ENCODE assay signal across 10 cellular contexts in the genomic region with DNA sequence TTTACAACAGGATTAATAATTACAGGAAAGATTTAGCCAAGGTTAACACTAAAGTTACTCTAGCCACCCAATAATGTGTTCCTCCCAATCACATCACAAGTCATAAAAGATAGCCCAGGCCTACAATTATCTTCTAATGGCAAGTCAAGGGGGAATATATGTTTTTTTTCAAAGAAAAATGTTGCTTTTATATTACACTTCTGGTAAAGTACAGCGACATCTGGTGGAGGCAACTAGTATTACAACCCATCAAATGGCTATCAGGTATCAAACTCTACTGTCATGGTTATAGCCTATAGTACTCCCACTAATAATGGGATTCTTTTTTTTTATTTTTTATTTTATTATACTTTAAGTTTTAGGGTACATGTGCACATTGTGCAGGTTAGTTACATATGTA.
A peak's percentile ranks its signal among the peaks of the same experiment; 100 is the strongest.
DNase-seq lines count a peak whose midpoint lies in the region; ATAC-seq and TF ChIP-seq lines count a peak whose summit lies in the region.
"Had no signal": no experiment of that assay in that cellular context is flagged by ENCODE, and none has a peak within 500 bp of the region (broad histone marks: within the 10 kb centered on the region; RNA-seq: fewer than 3 reads in every experiment).

No MANE protein-coding gene starts in this region.

- TF ChIP-seq POLR2A in adrenal gland (IDR thresholded peaks at IDR 0.05), result no peak

- ATAC-seq in esophagus mucosa, result no peak
- no peak for ATAC-seq in GM18519 (IDR thresholded peaks at IDR 0.05; ENCODE audit: low FRiP score, unreplicated experiment)

- intact Hi-C loops in adrenal gland (cut with DNase I), result no loop called here

- H3K27me3 ChIP-seq in BJ (ENCODE audit: control insufficient read depth, insufficient read depth, low read length), result no peaks in the 10 kb centered on the region
- no peaks in the 10 kb centered on the region for H3K27me3 ChIP-seq in adrenal gland

- H3K9me3 ChIP-seq in adrenal gland (replicated peaks in 1 of 3), result peaks cover 0 to 10% (median 0%) of the 10 kb centered on the region in 3 donors

- TF ChIP-seq CTCF in BJ (IDR thresholded peaks at IDR 0.05; ENCODE audit: insufficient read depth, low read depth, low read length), result peak; percentile 51
- peak; percentile 42 for TF ChIP-seq CTCF in HFF-Myc (IDR thresholded peaks at IDR 0.05; ENCODE audit: low read depth, low read length, missing control alignments)
- TF ChIP-seq CTCF in adrenal gland (IDR thresholded peaks at IDR 0.05), result peak in 5 of 6 experiments; percentile 12 to 45 (median 36)

- no peaks in the 10 kb centered on the region for H3K4me1 ChIP-seq in adrenal gland (replicated peaks in 1 of 2)

- no peak overlapping the region for H3K27ac ChIP-seq in adrenal gland

- H3K36me3 ChIP-seq in BJ (ENCODE audit: control insufficient read depth, insufficient read depth, low read length) (no peaks in the 10 kb centered on the region), adrenal gland (replicated peaks in 1 of 2) (no peaks in the 10 kb centered on the region)

- H3K4me3 ChIP-seq in BJ (ENCODE audit: low read depth, low read length) (no peak overlapping the region), HFF-Myc (replicated peaks; ENCODE audit: low read depth, low read length) (no peak overlapping the region), adrenal gland (no peak overlapping the region)

- CTCF ChIA-PET in BJ (lab: Yijun Ruan, JAX), result no interaction called here

- POLR2A ChIA-PET in BJ (lab: Charles Lee), result no interaction called here

- DNase-seq in BJ (ENCODE audit: low read depth) (no peak), HFF-Myc (ENCODE audit: extremely low read depth, low read depth) (no peak), adrenal gland (no peak), left kidney (ENCODE audit: low read depth, low spot score) (peak; percentile 21), GM03348 (ENCODE audit: low spot score) (no peak)
- no peak for DNase-seq in stimulated activated CD4-positive, alpha-beta T cell treated with anti-CD3 and anti-CD28 coated beads, Interleukin-4, amount 100 ng/mL, for 4 hours
- DNase-seq: head of caudate nucleus; NK-92 treated with Interleukin-12 subunit alpha and Interleukin-12 subunit beta, amount 100 ng/mL, for 24 hours had no signal

- 29 to 46% (median 44%) methylated on average over 1 of the region's 1 CpG for WGBS in adrenal gland, 4 donors
